ENCODE assay signal across 21 cellular contexts in genomic region chr5:2866622-2867372, GRCh38.
"Had no signal": no experiment of that assay in that cellular context is flagged by ENCODE, and none has a peak within 500 bp of the region (broad histone marks: within the 10 kb centered on the region; RNA-seq: fewer than 3 reads in every experiment).

No MANE protein-coding gene starts in this region.

- H3K4me3 ChIP-seq: coronary artery, right atrium auricular region, tibial artery had no signal

- H3K27me3 Mint-ChIP-seq: activated CD4-positive, alpha-beta T cell treated with anti-CD3 and anti-CD28 coated beads, Interleukin-2, amount 10 ng/mL, durations not matched to agents 24 days and 14 days; activated T-cell treated with anti-CD3 and anti-CD28 coated beads, Interleukin-2, amount 50 U/mL, for 24 hours; T-cell had no signal

- H3K36me3 ChIP-seq: brain microvascular endothelial cell, right atrium auricular region, tibial artery had no signal

- H3K27me3 ChIP-seq: brain microvascular endothelial cell, right atrium auricular region, tibial artery had no signal

- H3K9ac ChIP-seq: SK-N-SH had no signal

- H3K36me3 Mint-ChIP-seq: naive thymus-derived CD8-positive, alpha-beta T cell; T-cell had no signal

- H3K4me1 ChIP-seq: right atrium auricular region, tibial artery had no signal

- H3K27ac Mint-ChIP-seq: activated CD4-positive, alpha-beta T cell treated with anti-CD3 and anti-CD28 coated beads, Interleukin-2, amount 10 ng/mL, durations not matched to agents 24 days and 14 days; activated CD8-positive, alpha-beta T cell treated with anti-CD3 and anti-CD28 coated beads, Interleukin-2, amount 10 ng/mL, durations not matched to agents 7 days and 5 days; activated T-cell treated with anti-CD3 and anti-CD28 coated beads, Interleukin-2, amount 50 U/mL, for 24 hours; activated T-helper 2 cell treated with anti-CD3 and anti-CD28 coated beads, Interferon-gamma antibody, Interleukin-2, Interleukin-4, amounts not matched to agents 10 μg/mL and 5 μg/mL and 100 μg/mL, durations not matched to agents 14 hours and 24 hours and 36 hours; naive thymus-derived CD8-positive, alpha-beta T cell; progenitor cell of endocrine pancreas; T-cell had no signal

- H3K9me3 ChIP-seq: right atrium auricular region, SK-N-SH had no signal

- ATAC-seq: activated CD8-positive, alpha-beta T cell treated with anti-CD3 and anti-CD28 coated beads, Interleukin-2, amount 10 ng/mL, durations not matched to agents 7 days and 5 days; naive thymus-derived CD8-positive, alpha-beta T cell; T-cell had no signal

- H3K4me3 Mint-ChIP-seq: activated CD4-positive, alpha-beta T cell treated with anti-CD3 and anti-CD28 coated beads, Interleukin-2, amount 10 ng/mL, durations not matched to agents 24 days and 14 days; activated CD8-positive, alpha-beta T cell treated with anti-CD3 and anti-CD28 coated beads, Interleukin-2, amount 10 ng/mL, durations not matched to agents 7 days and 5 days; activated T-cell treated with anti-CD3 and anti-CD28 coated beads, Interleukin-2, amount 50 U/mL, for 24 hours; naive thymus-derived CD8-positive, alpha-beta T cell; T-cell had no signal

- H3K4me1 Mint-ChIP-seq: activated CD4-positive, alpha-beta T cell treated with anti-CD3 and anti-CD28 coated beads, Interleukin-2, amount 10 ng/mL, durations not matched to agents 24 days and 14 days; naive thymus-derived CD8-positive, alpha-beta T cell; T-cell had no signal

- H3K27ac ChIP-seq: brain microvascular endothelial cell, coronary artery, right atrium auricular region, tibial artery had no signal

- H3K4me2 ChIP-seq: SK-N-SH had no signal

- DNase-seq: activated CD4-positive, alpha-beta T cell treated with anti-CD3 and anti-CD28 coated beads, Interleukin-2, amount 10 ng/mL, durations not matched to agents 24 days and 14 days; activated CD8-positive, alpha-beta T cell treated with anti-CD3 and anti-CD28 coated beads, Interleukin-2, amount 10 ng/mL, durations not matched to agents 7 days and 5 days; activated naive CD4-positive, alpha-beta T cell treated with Interleukin-2 at 50 U/mL for 16 hours; activated T-cell treated with anti-CD3 and anti-CD28 coated beads, Interleukin-2, amount 50 U/mL, for 24 hours; brain microvascular endothelial cell; central memory CD4-positive, alpha-beta T cell; foreskin melanocyte; mesendoderm; naive thymus-derived CD8-positive, alpha-beta T cell; SK-N-SH; stimulated activated CD4-positive, alpha-beta T cell treated with anti-CD3 and anti-CD28 coated beads, Interleukin-12 subunit alpha, Interleukin-12 subunit beta, amount 100 ng/mL, for 4 hours; stimulated activated CD4-positive, alpha-beta T cell treated with anti-CD3 and anti-CD28 coated beads, Interleukin-1b, Interleukin-23, amount 100 ng/mL, for 48 hours; stimulated activated CD8-positive, alpha-beta memory T cell treated with anti-CD3 and anti-CD28 coated beads, Interleukin-4, amount 100 ng/mL, for 48 hours; stimulated activated naive CD4-positive, alpha-beta T cell treated with Interleukin-2 at 50 U/mL for 16 hours; T-cell; T-helper 9 cell; tibial artery had no signal
